ENCODE assay signal across 8 cellular contexts in genomic region chr19:20078696-20079095, GRCh38. TPM values are rescaled to one million over a fixed set of nuclear protein-coding genes. Genes with fewer than 3 reads are reported as not detected.
DNase-seq lines count a peak whose midpoint lies in the region; ATAC-seq, FAIRE-seq and TF ChIP-seq lines count a peak whose summit lies in the region.

No MANE protein-coding gene starts in this region.

- no peaks in the 10 kb centered on the region for H4K20me1 ChIP-seq in endothelial cell of umbilical vein (replicated peaks; ENCODE audit: control insufficient read depth, extremely low read depth, insufficient read depth, low read length)

- peak overlapping the region in 2 of 3 experiments; percentile 16 to 27 for H3K4me3 ChIP-seq in endothelial cell of umbilical vein (replicated peaks in 1 of 3; ENCODE audit: insufficient read depth in 1 of 3, low read depth in 1 of 3, low read length in 3 of 3)
- peak overlapping the region; percentile 76 to 88 for H3K4me3 ChIP-seq in muscle layer of duodenum (ENCODE audit: low read depth in 1 of 2, low read length in 2 of 2)
- H3K4me3 ChIP-seq in uterus = peak overlapping the region; percentile 47 to 51

- no peak for TF ChIP-seq CTCF in RWPE1 (conservative IDR thresholded peaks at IDR 0.05; ENCODE audit: low read depth)
- no peak for TF ChIP-seq CTCF in endothelial cell of umbilical vein (IDR thresholded peaks at IDR 0.05; ENCODE audit: extremely low read depth in 1 of 2, insufficient read depth in 1 of 2, low read depth in 1 of 2, low read length in 2 of 2)
- no peak for TF ChIP-seq CTCF in uterus (IDR thresholded peaks at IDR 0.05)

- no peaks in the 10 kb centered on the region for H3K9me1 ChIP-seq in endothelial cell of umbilical vein (replicated peaks; ENCODE audit: control insufficient read depth, extremely low read depth, insufficient read depth, low read length)

- no peaks in the 10 kb centered on the region for H3K4me1 ChIP-seq in endothelial cell of umbilical vein (ENCODE audit: control insufficient read depth, extremely low read depth, insufficient read depth, low read length)
- peaks cover 0 to 13% of the 10 kb centered on the region in 2 donors for H3K4me1 ChIP-seq in muscle layer of duodenum (ENCODE audit: control insufficient read depth in 1 of 2, insufficient read depth in 2 of 2, low read length in 2 of 2)
- H3K4me1 ChIP-seq in uterus = no peaks in the 10 kb centered on the region

- H3K27me3 ChIP-seq in endothelial cell of umbilical vein (ENCODE audit: control insufficient read depth in 2 of 2, insufficient read depth in 2 of 2, low read length in 2 of 2) (no peaks in the 10 kb centered on the region), muscle layer of duodenum (ENCODE audit: low read depth, low read length) (no peaks in the 10 kb centered on the region), uterus (no peaks in the 10 kb centered on the region)

- intact Hi-C loops in endothelial cell of umbilical vein (cut with micrococcal nuclease) (no loop called here), uterus (cut with DNase I; ENCODE audit: low total_unique reads) (no loop called here)

- FAIRE-seq in endothelial cell of umbilical vein (lab: Jason Lieb, UNC) = no peak

- BruUV-seq in endothelial cell of umbilical vein (replicated peaks; lab: Mats Ljungman, UMichigan) = no TSS peak

- DNase-seq in GM03348 (ENCODE audit: low spot score) (peak; percentile 9), RWPE1 (ENCODE audit: low spot score) (peak; percentile 6), endothelial cell of umbilical vein (ENCODE audit: low read depth, low spot score) (no peak), uterus (peak; percentile 22 to 39), NCI-H226 (no peak)

- H3K36me3 ChIP-seq in endothelial cell of umbilical vein (ENCODE audit: control insufficient read depth in 2 of 2, extremely low read depth in 1 of 2, insufficient read depth in 2 of 2, low read length in 2 of 2) (no peaks in the 10 kb centered on the region), muscle layer of duodenum (ENCODE audit: control insufficient read depth in 1 of 2, insufficient read depth in 2 of 2, low read length in 2 of 2) (no peaks in the 10 kb centered on the region), uterus (no peaks in the 10 kb centered on the region)

- TF ChIP-seq POLR2A in endothelial cell of umbilical vein (IDR thresholded peaks at IDR 0.05; ENCODE audit: low read depth, low read length) (no peak), uterus (IDR thresholded peaks at IDR 0.05) (no peak)

- ATAC-seq in GM18858 (IDR thresholded peaks at IDR 0.05; ENCODE audit: unreplicated experiment) (no peak), HG03342 (IDR thresholded peaks at IDR 0.05; ENCODE audit: unreplicated experiment) (no peak)

- CTCF ChIA-PET in RWPE1 (lab: Yijun Ruan, JAX) (no interaction called here), endothelial cell of umbilical vein (lab: Charles Lee) (interaction anchor here (0.7 kb wide), 1 partner anchor 487 kb away, joined by 4 read pairs; the partner anchor contains the start of gene ZNF737)

- POLR2A ChIA-PET in RWPE1 (lab: Yijun Ruan, JAX; ENCODE audit: low non-redundant PET) (interaction anchor here (0.7 kb wide), 1 partner anchor 205 kb away, joined by 6 read pairs; no protein-coding TSS in a partner anchor), endothelial cell of umbilical vein (lab: Charles Lee) (interaction anchor here (0.6 kb wide), 2 partner anchors 303 to 1115 kb away, joined by 3 read pairs; no protein-coding TSS in a partner anchor)

- H3K9ac ChIP-seq in endothelial cell of umbilical vein (replicated peaks; ENCODE audit: extremely low read depth, insufficient read depth, low read length) = no peak overlapping the region

- peak overlapping the region; percentile 12 for H3K4me2 ChIP-seq in endothelial cell of umbilical vein (ENCODE audit: insufficient read depth, low read length)

- dilution Hi-C loops in endothelial cell of umbilical vein (cut with MboI; ENCODE audit: extremely low pct_ligation_motif_present, low sequenced_read_pairs) = no loop called here

- H3K27ac ChIP-seq in RWPE1 (peak overlapping the region; percentile 85), endothelial cell of umbilical vein (ENCODE audit: insufficient read depth, low read depth, low read length) (no peak overlapping the region), muscle layer of duodenum (ENCODE audit: low read length) (no peak overlapping the region), uterus (peak overlapping the region; percentile 52 to 54)

- no peaks in the 10 kb centered on the region for H3K79me2 ChIP-seq in endothelial cell of umbilical vein (ENCODE audit: control insufficient read depth, insufficient read depth, low read length)

- no peak overlapping the region for H2AFZ ChIP-seq in endothelial cell of umbilical vein (ENCODE audit: low read depth, low read length)

- no peaks in the 10 kb centered on the region for H3K9me3 ChIP-seq in endothelial cell of umbilical vein (replicated peaks; ENCODE audit: control insufficient read depth, insufficient read depth, low read length)
- no peaks in the 10 kb centered on the region for H3K9me3 ChIP-seq in muscle layer of duodenum (ENCODE audit: control insufficient read depth in 1 of 2, low read length in 2 of 2)
- H3K9me3 ChIP-seq in uterus = no peaks in the 10 kb centered on the region

TF ChIP-seq in endothelial cell of umbilical vein, 7 proteins besides CTCF, POLR2A, EP300 and RAD21:
- TF ChIP-seq MYC (IDR thresholded peaks at IDR 0.05; ENCODE audit: low read depth, low read length) (no peak), JUN (IDR thresholded peaks at IDR 0.05; ENCODE audit: borderline replicate concordance, insufficient read depth, insufficient read length, low read depth) (no peak), GATA2 (IDR thresholded peaks at IDR 0.05; ENCODE audit: insufficient read depth, insufficient read length, low read depth, low read length) (no peak), POLR2AphosphoS5 (IDR thresholded peaks at IDR 0.05; ENCODE audit: insufficient read depth, low read depth, low read length) (no peak), FOS (IDR thresholded peaks at IDR 0.05; ENCODE audit: borderline replicate concordance, insufficient read depth, low read length) (no peak)

RNA-seq across cellular contexts. Expression of gene ZNF90, which starts 0.9 kb away (rescaled TPM):
- total RNA-seq in endothelial cell of umbilical vein = 0.39 and 4.1 TPM in 2 replicates
- polyA plus RNA-seq in endothelial cell of umbilical vein = 0.92 and 1.0 TPM in 2 replicates
- 0.76 and 0.81 TPM in 2 replicates for polyA plus RNA-seq in endothelial cell of umbilical vein (2011; cell fraction: cytosol; rRNA removed)
- 2.4 and 2.9 TPM in 2 replicates for polyA plus RNA-seq in endothelial cell of umbilical vein (2011; cell fraction: nucleus; rRNA removed)
- polyA plus RNA-seq in endothelial cell of umbilical vein (2012) = not detected in 2 replicates
- polyA minus RNA-seq in endothelial cell of umbilical vein = 0.73 and 1.2 TPM in 2 replicates
- not detected for polyA minus RNA-seq in endothelial cell of umbilical vein (2011; cell fraction: cytosol; rRNA and poly(A)+ RNA removed)
- 1.3 and 1.6 TPM in 2 replicates for polyA minus RNA-seq in endothelial cell of umbilical vein (2011; cell fraction: nucleus; rRNA and poly(A)+ RNA removed)
- 1 to 10 TPM in 2 of 4 donors, under 1 TPM in 2; 0.29 to 9.8 (median 2.8) TPM for total RNA-seq in uterus

RNA-seq across cellular contexts. Expression of gene ZNF682, which starts 39.4 kb away (rescaled TPM):
- total RNA-seq in endothelial cell of umbilical vein (3.4 TPM in 2 replicates), uterus (1 to 10 TPM; 1.3 to 6.8 (median 4.9) TPM)
- 2.3 and 2.8 TPM in 2 replicates for polyA plus RNA-seq in endothelial cell of umbilical vein
- 3.8 and 3.9 TPM in 2 replicates for polyA plus RNA-seq in endothelial cell of umbilical vein (2011; cell fraction: cytosol; rRNA removed)
- 9.4 and 10.5 TPM in 2 replicates for polyA plus RNA-seq in endothelial cell of umbilical vein (2011; cell fraction: nucleus; rRNA removed)
- 0.17 TPM in 1 of 2 replicates, not detected in the other for polyA plus RNA-seq in endothelial cell of umbilical vein (2012)
- polyA minus RNA-seq in endothelial cell of umbilical vein = 2.1 and 2.5 TPM in 2 replicates
- not detected for polyA minus RNA-seq in endothelial cell of umbilical vein (2011; cell fraction: cytosol; rRNA and poly(A)+ RNA removed)
- 3.6 and 5.2 TPM in 2 replicates for polyA minus RNA-seq in endothelial cell of umbilical vein (2011; cell fraction: nucleus; rRNA and poly(A)+ RNA removed)

Comparison
In these comparisons a context has a peak if more than half of its experiments do, and no peak if none do; other contexts are left out.
1. DNase-seq: peak in GM03348 (single experiment), RWPE1 (single experiment) and uterus (2 of 2); none in endothelial cell of umbilical vein (single experiment) and NCI-H226 (single experiment).
2. H3K27ac ChIP-seq: peak in RWPE1 (single experiment) and uterus (2 of 2); none in endothelial cell of umbilical vein (single experiment) and muscle layer of duodenum (single experiment).
3. H3K4me3 ChIP-seq: peak in every context shown above with its lines; median percentile 82 in muscle layer of duodenum; 49 in uterus; 22 in endothelial cell of umbilical vein.